15 cellular contexts compared by ENCODE assay signal in the genomic region with DNA sequence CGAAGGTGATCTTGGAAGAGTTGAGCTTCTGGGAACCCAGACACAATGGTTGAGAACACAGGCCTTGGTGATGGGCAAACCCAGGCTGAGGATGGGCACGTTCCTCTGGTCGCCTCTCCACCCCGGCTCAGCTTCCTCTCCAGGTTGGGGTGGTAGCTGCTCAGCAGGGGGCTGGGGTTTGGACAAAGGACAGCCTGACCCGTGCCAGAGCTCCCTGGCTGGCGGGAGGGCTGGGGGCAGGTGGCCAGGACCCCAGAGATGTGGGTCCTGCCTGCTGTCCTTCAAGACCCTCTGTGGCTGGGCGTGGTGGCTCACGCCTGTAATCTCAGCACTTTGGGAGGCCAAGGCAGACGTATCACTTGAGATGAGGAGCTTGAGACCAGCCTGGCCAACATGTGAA.
"Had no signal": no experiment of that assay in that cellular context is flagged by ENCODE, and none has a peak within 500 bp of the region (broad histone marks: within the 10 kb centered on the region; RNA-seq: fewer than 3 reads in every experiment).

No MANE protein-coding gene starts in this region.

- H3K36me3 ChIP-seq: vagina had no signal

- H3K27ac Mint-ChIP-seq: progenitor cell of endocrine pancreas; T-helper 1 cell treated with Interleukin-12 subunit alpha and Interleukin-12 subunit beta and Interleukin-4 antibody, amounts not matched to agents 30 μg/mL and 1 μg/mL, for 36 hours had no signal

- DNase-seq: activated CD4-positive, alpha-beta T cell treated with anti-CD3 and anti-CD28 coated beads, Interleukin-2, amount 50 U/mL, for 48 hours; activated naive CD4-positive, alpha-beta T cell treated with anti-CD3 and anti-CD28 coated beads, Interleukin-2, amount 50 U/mL, for 16 hours; activated T-cell treated with anti-CD3 and anti-CD28 coated beads, Interleukin-2, amount 50 U/mL, for 1 hour; cerebellar nuclear complex; endodermal cell; kidney glomerular epithelial cell; mesendoderm; small intestine; stimulated activated naive CD8-positive, alpha-beta T cell treated with anti-CD3 and anti-CD28 coated beads, Interleukin-15, Interleukin-2, amounts not matched to agents 100 U/mL and 50 U/mL, for 24 hours; WERI-Rb-1 had no signal

- H3K9me3 Mint-ChIP-seq: endodermal cell; nephron; T-helper 1 cell treated with Interleukin-12 subunit alpha and Interleukin-12 subunit beta and Interleukin-4 antibody, amounts not matched to agents 30 μg/mL and 1 μg/mL, for 36 hours had no signal

- H3K27me3 Mint-ChIP-seq: progenitor cell of endocrine pancreas had no signal

- H3K27me3 ChIP-seq: testis, vagina had no signal

- H3K4me3 ChIP-seq: testis, vagina had no signal

- H3K9me3 ChIP-seq: testis, vagina had no signal

- H3K4me3 Mint-ChIP-seq: endodermal cell; nephron; T-helper 1 cell treated with Interleukin-12 subunit alpha and Interleukin-12 subunit beta and Interleukin-4 antibody, amounts not matched to agents 30 μg/mL and 1 μg/mL, for 36 hours had no signal

- H3K27ac ChIP-seq: testis, WERI-Rb-1 had no signal
